Comparison of ENCODE assay signal across 8 cellular contexts in the genomic region with DNA sequence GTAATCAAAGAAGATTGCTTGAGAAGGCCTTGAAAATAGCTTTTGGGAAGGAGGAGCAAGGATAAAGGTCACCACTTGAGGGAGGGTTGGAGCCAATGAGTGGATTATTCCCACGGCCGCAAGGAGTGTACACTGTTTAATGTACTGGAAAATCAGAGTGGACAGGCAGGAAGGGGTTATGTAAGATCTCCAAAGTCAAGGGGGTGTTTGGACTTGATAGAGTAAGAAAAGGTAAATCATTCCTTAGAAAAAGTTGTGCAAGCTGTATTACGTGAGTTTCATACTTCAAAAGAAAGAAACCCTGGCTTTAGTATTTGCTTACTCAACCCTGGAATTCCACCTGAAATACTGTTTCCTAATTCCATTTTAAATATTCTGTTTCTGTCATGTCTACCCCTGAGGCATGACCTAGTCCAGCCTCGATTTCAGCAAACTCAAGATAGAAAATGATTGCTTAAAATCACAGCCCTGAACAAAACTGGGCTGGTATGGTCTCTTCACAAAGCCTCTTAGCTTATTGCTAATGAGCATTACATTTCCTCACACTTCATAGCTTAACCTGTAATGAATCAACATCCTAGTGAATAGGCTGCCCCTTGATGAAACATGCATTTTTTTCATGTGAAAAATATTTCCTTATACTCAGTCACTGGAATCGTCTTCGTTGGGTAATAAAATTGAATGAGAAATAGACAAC. TPM values are rescaled to one million over a fixed set of nuclear protein-coding genes. Genes with fewer than 3 reads are reported as not detected.
DNase-seq lines count a peak whose midpoint lies in the region; ATAC-seq, FAIRE-seq and TF ChIP-seq lines count a peak whose summit lies in the region.

No MANE protein-coding gene starts in this region.

- peak overlapping the region; percentile 95 to 98 (median 97) for H3K4me3 ChIP-seq in HepG2 (replicated peaks in 1 of 3; ENCODE audit: insufficient read depth in 1 of 3, low read depth in 2 of 3, low read length in 3 of 3)
- H3K4me3 ChIP-seq in upper lobe of right lung: peak overlapping the region; percentile 62

- peaks cover 49% of the 10 kb centered on the region for H3K4me1 Mint-ChIP-seq in CD4-positive, alpha-beta T cell (ENCODE audit: low read depth)

- peak overlapping the region; percentile 76 for H3K9ac ChIP-seq in HepG2 (ENCODE audit: insufficient read depth, low read depth, low read length)

- H3K36me3 ChIP-seq in HepG2 (replicated peaks in 1 of 2; ENCODE audit: control insufficient read depth in 1 of 2, insufficient read depth in 2 of 2, low read length in 2 of 2) (0 out of 5 replicates have a peak, but pooled peaks cover 1 to 10% of the 10 kb centered on the region in 2 experiments), upper lobe of right lung (no peaks in the 10 kb centered on the region)

- WGBS in HepG2 (ENCODE audit: low lambda C conversion rate): 6% methylated on average over 6 of the region's 6 CpGs

- peaks cover 27% of the 10 kb centered on the region for H3K79me2 ChIP-seq in HepG2 (ENCODE audit: insufficient read depth, low read length)

- CTCF ChIA-PET in CD4-positive, alpha-beta T cell (lab: Charles Lee): interaction anchor here (0.7 to 2.2 kb wide), 3 partner anchors 11 to 95 kb away, joined by 3 to 6 read pairs (median 3); no protein-coding TSS in a partner anchor
- CTCF ChIA-PET in HepG2 (lab: Yijun Ruan, JAX; ENCODE audit: low intra/inter-chr PET ratio, low total read pairs): interaction anchor here (1.1 to 2.3 kb wide), 2 partner anchors 11 to 63 kb away, joined by 3 to 13 read pairs; no protein-coding TSS in a partner anchor

- peak overlapping the region; percentile 45 for H3K27ac Mint-ChIP-seq in CD4-positive, alpha-beta T cell

- H3K9me3 Mint-ChIP-seq in CD4-positive, alpha-beta T cell: no peaks in the 10 kb centered on the region

- TF ChIP-seq CTCF in CD4-positive, alpha-beta T cell (IDR thresholded peaks at IDR 0.05): no peak
- TF ChIP-seq CTCF in HepG2 (CRISPR knock-in tag; IDR thresholded peaks at IDR 0.05) (0 out of 2 replicates have a peak, but pooled peaks have one; percentile 12), upper lobe of right lung (IDR thresholded peaks at IDR 0.05) (no peak), GM10266 (IDR thresholded peaks at IDR 0.05; ENCODE audit: control insufficient read depth, insufficient read depth, low read depth, missing control alignments) (no peak)

- H3K27me3 Mint-ChIP-seq in CD4-positive, alpha-beta T cell: no peaks in the 10 kb centered on the region

- H3K4me1 ChIP-seq in HepG2 (ENCODE audit: insufficient read depth, low read length) (peaks cover 15% of the 10 kb centered on the region), upper lobe of right lung (peaks cover 6% of the 10 kb centered on the region)

- peak overlapping the region; percentile 88 for H3K4me3 Mint-ChIP-seq in CD4-positive, alpha-beta T cell

- no peak overlapping the region for H2AFZ ChIP-seq in HepG2 (ENCODE audit: low read length)

- DNase-seq in CD4-positive, alpha-beta T cell: no peak
- DNase-seq in HuH-7 (ENCODE audit: low spot score) (peak; percentile 24), astrocyte of the hippocampus (ENCODE audit: low read depth, low spot score) (peak; percentile 23), HepG2 (ENCODE audit: low spot score) (peak; percentile 86), upper lobe of right lung (no peak), UCSD-AML1 (lab: John Stamatoyannopoulos, UW; ENCODE audit: unreplicated experiment) (no peak), GM10266 (ENCODE audit: extremely low spot score) (no peak)
- no peak for DNase-seq in activated CD4-positive, alpha-beta T cell treated with anti-CD3 and anti-CD28 coated beads for 4 hours

- TF ChIP-seq EP300 in HepG2 (IDR thresholded peaks at IDR 0.05; ENCODE audit: low read depth in 2 of 2, low read length in 2 of 2): peak; percentile 58 to 76; a peak in 2 of 4 replicates
- TF ChIP-seq EP300 in HepG2 (CRISPR knock-in tag; IDR thresholded peaks at IDR 0.05; ENCODE audit: borderline replicate concordance): peak; percentile 21; the same call in 1 of the 2 replicates

- H4K20me1 ChIP-seq in HepG2 (ENCODE audit: insufficient read depth, low read length): no peaks in the 10 kb centered on the region

- no peaks in the 10 kb centered on the region for H3K9me3 ChIP-seq in CD4-positive, alpha-beta T cell (ENCODE audit: control insufficient read depth, low read length)
- no peaks in the 10 kb centered on the region for H3K9me3 ChIP-seq in HepG2 (ENCODE audit: low read length)
- no peaks in the 10 kb centered on the region for H3K9me3 ChIP-seq in upper lobe of right lung

- peak overlapping the region; percentile 84 for H3K4me2 ChIP-seq in HepG2 (ENCODE audit: low read depth, low read length)

- intact Hi-C loops in CD4-positive, alpha-beta T cell (cut with DNase I, micrococcal nuclease): loop anchor here in 1 of 2 experiments (5.0 kb wide), 1 partner anchor 695 kb away; no protein-coding TSS in a partner anchor
- intact Hi-C loops in HepG2 (cut with micrococcal nuclease; ENCODE audit: unreplicated experiment) (loop anchor here (2.0 to 5.0 kb wide), 2 partner anchors 29 to 45 kb away; no protein-coding TSS in a partner anchor), upper lobe of right lung (cut with DNase I) (no loop called here)

- BruUV-seq in HepG2 (replicated peaks; lab: Mats Ljungman, UMichigan): no TSS peak

- peak; percentile 75 for FAIRE-seq in HepG2 (lab: Jason Lieb, UNC)

- H3K27me3 ChIP-seq in CD4-positive, alpha-beta T cell (ENCODE audit: control insufficient read depth, insufficient read depth, low read length): no peaks in the 10 kb centered on the region
- H3K27me3 ChIP-seq in HepG2 (ENCODE audit: control insufficient read depth in 1 of 2, insufficient read depth in 2 of 2, low read length in 2 of 2): no peaks in the 10 kb centered on the region
- no peaks in the 10 kb centered on the region for H3K27me3 ChIP-seq in upper lobe of right lung

- POLR2A ChIA-PET in CD4-positive, alpha-beta T cell (lab: Charles Lee): no interaction called here
- POLR2A ChIA-PET in HepG2 (lab: Yijun Ruan, JAX): interaction anchor here (0.8 to 1.6 kb wide), 2 partner anchors 486 to 700 kb away, joined by 3 read pairs; partner anchors contain the start of genes ATIC and RPL37A

- TF ChIP-seq POLR2A in HepG2 (IDR thresholded peaks at IDR 0.05; ENCODE audit: insufficient read depth in 1 of 2, low read depth in 2 of 2, low read length in 2 of 2): peak in 1 of 2 experiments; percentile 43; a peak in 1 of 4 replicates

- in situ Hi-C loops in HepG2 (cut with HindIII; ENCODE audit: extremely low pct_ligation_motif_present, low pct_unique_long_range_greater_than_20kb): loop anchor here (5.0 kb wide), 1 partner anchor 60 kb away; no protein-coding TSS in a partner anchor

- no peak overlapping the region for H3K27ac ChIP-seq in CD4-positive, alpha-beta T cell (ENCODE audit: low read depth, low read length)
- H3K27ac ChIP-seq in HepG2 (ENCODE audit: extremely low read length, insufficient read depth, low read length) (peak overlapping the region; percentile 47), upper lobe of right lung (peak overlapping the region; percentile 66)

- no peaks in the 10 kb centered on the region for H3K36me3 Mint-ChIP-seq in CD4-positive, alpha-beta T cell (ENCODE audit: low read depth)

- TF ChIP-seq RAD21 in HepG2 (CRISPR knock-in tag; IDR thresholded peaks at IDR 0.05): no peak

- no peak for ATAC-seq in CD4-positive, alpha-beta T cell (ENCODE audit: poor library complexity)
- peak; percentile 59 for ATAC-seq in HepG2
- peak; percentile 72 for ATAC-seq in upper lobe of right lung

TF ChIP-seq in HepG2, 621 proteins besides CTCF, POLR2A, EP300 and RAD21 (continues in another document):
- no peak for TF ChIP-seq BORCS8-MEF2B (CRISPR knock-in tag; IDR thresholded peaks at IDR 0.05)
- peak; percentile 75 for TF ChIP-seq TCF7 (IDR thresholded peaks at IDR 0.05; ENCODE audit: low read depth)
- TF ChIP-seq, protein P1, sequence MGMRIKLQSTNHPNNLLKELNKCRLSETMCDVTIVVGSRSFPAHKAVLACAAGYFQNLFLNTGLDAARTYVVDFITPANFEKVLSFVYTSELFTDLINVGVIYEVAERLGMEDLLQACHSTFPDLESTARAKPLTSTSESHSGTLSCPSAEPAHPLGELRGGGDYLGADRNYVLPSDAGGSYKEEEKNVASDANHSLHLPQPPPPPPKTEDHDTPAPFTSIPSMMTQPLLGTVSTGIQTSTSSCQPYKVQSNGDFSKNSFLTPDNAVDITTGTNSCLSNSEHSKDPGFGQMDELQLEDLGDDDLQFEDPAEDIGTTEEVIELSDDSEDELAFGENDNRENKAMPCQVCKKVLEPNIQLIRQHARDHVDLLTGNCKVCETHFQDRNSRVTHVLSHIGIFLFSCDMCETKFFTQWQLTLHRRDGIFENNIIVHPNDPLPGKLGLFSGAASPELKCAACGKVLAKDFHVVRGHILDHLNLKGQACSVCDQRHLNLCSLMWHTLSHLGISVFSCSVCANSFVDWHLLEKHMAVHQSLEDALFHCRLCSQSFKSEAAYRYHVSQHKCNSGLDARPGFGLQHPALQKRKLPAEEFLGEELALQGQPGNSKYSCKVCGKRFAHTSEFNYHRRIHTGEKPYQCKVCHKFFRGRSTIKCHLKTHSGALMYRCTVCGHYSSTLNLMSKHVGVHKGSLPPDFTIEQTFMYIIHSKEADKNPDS (CRISPR knock-in tag; IDR thresholded peaks at IDR 0.05): 0 out of 2 replicates have a peak, but pooled peaks have one; percentile 75

RNA-seq across cellular contexts. Expression of gene MREG, which starts 1.1 kb away (rescaled TPM):
- 1 to 10 TPM; 1.8 to 2.8 TPM for total RNA-seq in CD4-positive, alpha-beta T cell
- total RNA-seq in HepG2 (2016; rRNA removed; fragmentation: Illumina TruSeq; extraction: Trizol) (23.3 and 26.4 TPM in 2 replicates), upper lobe of right lung (16.8 TPM)
- total RNA-seq in HepG2 (2016; cell fraction: cytosol; rRNA removed; fragmentation: Illumina TruSeq; extraction: Trizol; ENCODE audit: low read depth): 6.9 and 11.0 TPM in 2 replicates
- 22.5 and 23.8 TPM in 2 replicates for total RNA-seq in HepG2 (2016; cell fraction: insoluble cytoplasmic fraction; rRNA removed; fragmentation: Illumina TruSeq; extraction: Trizol)
- 27.6 and 31.1 TPM in 2 replicates for total RNA-seq in HepG2 (2016; cell fraction: membrane; rRNA removed; fragmentation: Illumina TruSeq; extraction: Trizol)
- 22.1 and 26.5 TPM in 2 replicates for total RNA-seq in HepG2 (2016; cell fraction: nucleus; rRNA removed; fragmentation: Illumina TruSeq; extraction: Trizol)
- 7.3 and 7.5 TPM in 2 replicates for polyA plus RNA-seq in HepG2 (2011; rRNA removed)
- 2.8 and 3.0 TPM in 2 replicates for polyA plus RNA-seq in HepG2 (2011; cell fraction: cytosol; rRNA removed)
- 10.6 and 11.6 TPM in 2 replicates for polyA plus RNA-seq in HepG2 (2011; cell fraction: nucleus; rRNA removed)
- 7.0 and 9.3 TPM in 2 replicates for polyA plus RNA-seq in HepG2 (2012)
- polyA plus RNA-seq in HepG2 (2016; cell fraction: cytosol; fragmentation: Illumina TruSeq; extraction: Trizol; ENCODE audit: low read depth): 10.0 and 14.5 TPM in 2 replicates
- polyA plus RNA-seq in HepG2 (2016; cell fraction: insoluble cytoplasmic fraction; fragmentation: Illumina TruSeq; extraction: Trizol; ENCODE audit: low read depth): 24.4 and 25.1 TPM in 2 replicates
- 20.9 and 23.0 TPM in 2 replicates for polyA plus RNA-seq in HepG2 (2016; cell fraction: membrane; fragmentation: Illumina TruSeq; extraction: Trizol; ENCODE audit: low read depth)
- polyA plus RNA-seq in HepG2 (2016; cell fraction: nucleus; fragmentation: Illumina TruSeq; extraction: Trizol; ENCODE audit: insufficient read depth, low read depth): 32.8 and 32.9 TPM in 2 replicates
- polyA minus RNA-seq in HepG2 (2011; rRNA and poly(A)+ RNA removed; ENCODE audit: low replicate concordance): 3.6 and 3.9 TPM in 2 replicates
- 4.0 and 4.3 TPM in 2 replicates for polyA minus RNA-seq in HepG2 (2011; cell fraction: cytosol; rRNA and poly(A)+ RNA removed)
- polyA minus RNA-seq in HepG2 (2011; cell fraction: nucleus; rRNA and poly(A)+ RNA removed): 19.2 and 20.6 TPM in 2 replicates

Comparison
In these comparisons a context has a peak if more than half of its experiments do, and no peak if none do; other contexts are left out.
1. DNase-seq: peak in HuH-7 (single experiment), astrocyte of the hippocampus (single experiment) and HepG2 (single experiment); none in CD4-positive, alpha-beta T cell (0 of 10), upper lobe of right lung (single experiment), UCSD-AML1 (single experiment), activated CD4-positive, alpha-beta T cell treated with anti-CD3 and anti-CD28 coated beads for 4 hours (0 of 2) and GM10266 (single experiment).